9 cellular contexts compared by ENCODE assay signal in genomic region chr3:50734985-50735384, GRCh38.
"Had no signal": no experiment of that assay in that cellular context is flagged by ENCODE, and none has a peak within 500 bp of the region (broad histone marks: within the 10 kb centered on the region; RNA-seq: fewer than 3 reads in every experiment).

No MANE protein-coding gene starts in this region.

- H3K36me3 ChIP-seq: WERI-Rb-1 had no signal

- H3K27ac ChIP-seq: VCaP, WERI-Rb-1 had no signal

- ATAC-seq: activated CD4-positive, alpha-beta T cell treated with anti-CD3 and anti-CD28 coated beads for 36 hours; activated CD4-positive, CD25-positive, alpha-beta regulatory T cell treated with anti-CD3 and anti-CD28 coated beads, Interleukin-2, amount 50 U/mL, for 24 hours; activated CD8-positive, alpha-beta memory T cell treated with anti-CD3 and anti-CD28 coated beads, Interleukin-2, amount 10 ng/mL, durations not matched to agents 7 days and 5 days; activated CD8-positive, alpha-beta T cell treated with anti-CD3 and anti-CD28 coated beads for 36 hours; activated CD8-positive, alpha-beta T cell treated with anti-CD3 and anti-CD28 coated beads, Interleukin-2, amount 10 ng/mL, durations not matched to agents 7 days and 5 days; T-helper 17 cell; WTC11 had no signal
